ENCODE assay signal across 13 cellular contexts in genomic region chr2:238727585-238728321, GRCh38.
DNase-seq lines count a peak whose midpoint lies in the region; ATAC-seq, FAIRE-seq and TF ChIP-seq lines count a peak whose summit lies in the region.
"Had no signal": no experiment of that assay in that cellular context is flagged by ENCODE, and none has a peak within 500 bp of the region (broad histone marks: within the 10 kb centered on the region; RNA-seq: fewer than 3 reads in every experiment).

No MANE protein-coding gene starts in this region.

- intact Hi-C loops in esophagus squamous epithelium (cut with DNase I), result no loop called here
- intact Hi-C loops in mucosa of descending colon (cut with DNase I, micrococcal nuclease), result no loop called here

- no peak overlapping the region for H3K4me3 ChIP-seq in esophagus squamous epithelium
- no peak overlapping the region for H3K4me3 ChIP-seq in mucosa of descending colon
- H3K4me3 ChIP-seq in thoracic aorta, result peak overlapping the region; percentile 35

- TF ChIP-seq POLR2A in esophagus squamous epithelium (IDR thresholded peaks at IDR 0.05), result no peak

- no peak for TF ChIP-seq CTCF in HFFc6 (IDR thresholded peaks at IDR 0.05)
- no peak for TF ChIP-seq CTCF in esophagus squamous epithelium (IDR thresholded peaks at IDR 0.05)
- TF ChIP-seq CTCF in mucosa of descending colon (IDR thresholded peaks at IDR 0.05), result no peak
- no peak for TF ChIP-seq CTCF in thoracic aorta (IDR thresholded peaks at IDR 0.05)

- peaks cover 44% of the 10 kb centered on the region for H3K4me1 Mint-ChIP-seq in HFFc6 (ENCODE audit: low read depth)
- H3K4me1 Mint-ChIP-seq: activated naive CD8-positive, alpha-beta T cell treated with anti-CD3 and anti-CD28 coated beads, Interleukin-2, amount 10 ng/mL, durations not matched to agents 7 days and 5 days; endodermal cell had no signal

- H3K4me1 ChIP-seq in esophagus squamous epithelium, result peaks cover 0 to 36% (median 9%) of the 10 kb centered on the region in 3 donors
- H3K4me1 ChIP-seq in mucosa of descending colon (ENCODE audit: low read depth), result no peaks in the 10 kb centered on the region
- peaks cover 8 to 40% of the 10 kb centered on the region in 2 donors for H3K4me1 ChIP-seq in thoracic aorta (ENCODE audit: control insufficient read depth in 1 of 2, low read depth in 2 of 2)

- ATAC-seq in mucosa of descending colon (peak; percentile 41), thoracic aorta (ENCODE audit: insufficient number of reproducible peaks, low FRiP score, low read depth) (peak; percentile 75), GM18909 (IDR thresholded peaks at IDR 0.05; ENCODE audit: poor library complexity, unreplicated experiment) (no peak), GM21360 (IDR thresholded peaks at IDR 0.05; ENCODE audit: unreplicated experiment) (no peak)

- H3K36me3 Mint-ChIP-seq in HFFc6 (ENCODE audit: low read depth), result peaks cover 5% of the 10 kb centered on the region; the same call in 1 of the 2 replicates
- H3K36me3 Mint-ChIP-seq: activated naive CD8-positive, alpha-beta T cell treated with anti-CD3 and anti-CD28 coated beads, Interleukin-2, amount 10 ng/mL, durations not matched to agents 7 days and 5 days had no signal

- WGBS in esophagus squamous epithelium, 2 donors, result 40 to 43% methylated on average over 7 to 9 of the region's 10 CpGs

- H3K36me3 ChIP-seq in esophagus squamous epithelium, result no peaks in the 10 kb centered on the region
- no peaks in the 10 kb centered on the region for H3K36me3 ChIP-seq in mucosa of descending colon (ENCODE audit: low read depth)
- H3K36me3 ChIP-seq in thoracic aorta, result no peaks in the 10 kb centered on the region

- H3K9me3 Mint-ChIP-seq in HFFc6, result no peaks in the 10 kb centered on the region; the same call in 1 of the 2 replicates
- H3K9me3 Mint-ChIP-seq: activated naive CD8-positive, alpha-beta T cell treated with anti-CD3 and anti-CD28 coated beads, Interleukin-2, amount 10 ng/mL, durations not matched to agents 7 days and 5 days; endodermal cell; T-helper 1 cell treated with Interleukin-12 subunit alpha and Interleukin-12 subunit beta and Interleukin-4 antibody, amounts not matched to agents 30 μg/mL and 1 μg/mL, for 36 hours had no signal

- H3K4me3 Mint-ChIP-seq in HFFc6, result peak overlapping the region; percentile 68
- H3K4me3 Mint-ChIP-seq: activated naive CD8-positive, alpha-beta T cell treated with anti-CD3 and anti-CD28 coated beads, Interleukin-2, amount 10 ng/mL, durations not matched to agents 7 days and 5 days; endodermal cell; T-helper 1 cell treated with Interleukin-12 subunit alpha and Interleukin-12 subunit beta and Interleukin-4 antibody, amounts not matched to agents 30 μg/mL and 1 μg/mL, for 36 hours had no signal

- H3K27me3 ChIP-seq in esophagus squamous epithelium (no peaks in the 10 kb centered on the region), thoracic aorta (replicated peaks; ENCODE audit: insufficient read depth) (no peaks in the 10 kb centered on the region)

- no peaks in the 10 kb centered on the region for H3K9me3 ChIP-seq in esophagus squamous epithelium
- no peaks in the 10 kb centered on the region for H3K9me3 ChIP-seq in mucosa of descending colon
- H3K9me3 ChIP-seq in thoracic aorta, result no peaks in the 10 kb centered on the region

- no peak for FAIRE-seq in frontal cortex (lab: Jason Lieb, UNC)
- FAIRE-seq: kidney had no signal

- peak overlapping the region; percentile 99 for H3K27ac Mint-ChIP-seq in HFFc6
- H3K27ac Mint-ChIP-seq: activated naive CD8-positive, alpha-beta T cell treated with anti-CD3 and anti-CD28 coated beads, Interleukin-2, amount 10 ng/mL, durations not matched to agents 7 days and 5 days; endodermal cell; T-helper 1 cell treated with Interleukin-12 subunit alpha and Interleukin-12 subunit beta and Interleukin-4 antibody, amounts not matched to agents 30 μg/mL and 1 μg/mL, for 36 hours had no signal

- peak; percentile 96 for DNase-seq in HFFc6
- DNase-seq in esophagus squamous epithelium (lab: John Stamatoyannopoulos, UW), result no peak
- DNase-seq in mucosa of descending colon, result no peak
- DNase-seq in thoracic aorta (ENCODE audit: low spot score), result no peak
- DNase-seq in midbrain (lab: John Stamatoyannopoulos, UW), result no peak
- no peak for DNase-seq in frontal cortex (ENCODE audit: low spot score in 2 of 2)
- DNase-seq: activated naive CD8-positive, alpha-beta T cell treated with anti-CD3 and anti-CD28 coated beads, Interleukin-2, amount 10 ng/mL, durations not matched to agents 7 days and 5 days; endodermal cell; kidney; NCI-H146 had no signal

- peaks cover 2% of the 10 kb centered on the region for H3K27me3 Mint-ChIP-seq in HFFc6 (ENCODE audit: insufficient read depth)

- H3K27ac ChIP-seq in esophagus squamous epithelium (peak overlapping the region; percentile 71 to 92 (median 86)), thoracic aorta (peak overlapping the region; percentile 95)

Comparison
In these comparisons a context has a peak if more than half of its experiments do, and no peak if none do; other contexts are left out.
1. ATAC-seq: peak in mucosa of descending colon (single experiment) and thoracic aorta (single experiment); none in GM18909 (single experiment) and GM21360 (single experiment).